11 cellular contexts compared by ENCODE assay signal in genomic region chr6:47701374-47701773, GRCh38. TPM values are rescaled to one million over a fixed set of nuclear protein-coding genes. Genes with fewer than 3 reads are reported as not detected.
DNase-seq lines count a peak whose midpoint lies in the region; ATAC-seq, FAIRE-seq and TF ChIP-seq lines count a peak whose summit lies in the region.
"Had no signal": no experiment of that assay in that cellular context is flagged by ENCODE, and none has a peak within 500 bp of the region (broad histone marks: within the 10 kb centered on the region; RNA-seq: fewer than 3 reads in every experiment).

No MANE protein-coding gene starts in this region.

- H3K4me3 ChIP-seq in GM12878: no peak overlapping the region
- H3K4me3 ChIP-seq: SJCRH30 had no signal

- intact Hi-C loops in GM12878 (cut with micrococcal nuclease; ENCODE audit: unreplicated experiment): no loop called here

- H3K27ac Mint-ChIP-seq in osteocyte (ENCODE audit: unreplicated experiment): no peak overlapping the region
- H3K27ac Mint-ChIP-seq: natural killer cell treated with Interleukin-12 subunit alpha and Interleukin-12 subunit beta and Interleukin-15 and Interleukin-18, amount 100 ng/mL, for 72 hours had no signal

- TF ChIP-seq CTCF in GM12878 (IDR thresholded peaks at IDR 0.05 in 2 of 3, conservative IDR thresholded peaks at IDR 0.05 in 1 of 3; ENCODE audit: control insufficient read depth in 2 of 3, extremely low read depth in 1 of 3, insufficient read depth in 1 of 3, low read depth in 3 of 3, low read length in 3 of 3) (no peak), osteocyte (IDR thresholded peaks at IDR 0.05) (no peak)

- H3K36me3 Mint-ChIP-seq in osteocyte (ENCODE audit: unreplicated experiment): no peaks in the 10 kb centered on the region
- H3K36me3 Mint-ChIP-seq: natural killer cell treated with Interleukin-12 subunit alpha and Interleukin-12 subunit beta and Interleukin-15 and Interleukin-18, amount 100 ng/mL, for 72 hours had no signal

- CTCF ChIA-PET in GM12878 (lab: Yijun Ruan, JAX): interaction anchor here (0.8 to 1.2 kb wide), 5 partner anchors 8 to 70 kb away, joined by 3 to 4 read pairs (median 3); no protein-coding TSS in a partner anchor

- no peak for TF ChIP-seq POLR2A in GM12878 (IDR thresholded peaks at IDR 0.05; ENCODE audit: low read depth, low read length)

- peaks cover 4% of the 10 kb centered on the region for H3K27me3 Mint-ChIP-seq in osteocyte (ENCODE audit: unreplicated experiment)

- no peaks in the 10 kb centered on the region; the same call in 2 of the 3 replicates for H3K9me3 ChIP-seq in GM12878 (replicated peaks; ENCODE audit: control insufficient read depth, insufficient read depth, low read length)
- H3K9me3 ChIP-seq: SJCRH30 had no signal

- no peaks in the 10 kb centered on the region for H3K4me1 Mint-ChIP-seq in osteocyte (ENCODE audit: unreplicated experiment)

- no peak for TF ChIP-seq EP300 in GM12878 (IDR thresholded peaks at IDR 0.05; ENCODE audit: borderline replicate concordance in 1 of 2, control insufficient read depth in 1 of 2, low read depth in 2 of 2, low read length in 2 of 2)

- in situ Hi-C loops in GM12878 (cut with MboI): no loop called here

- POLR2A ChIA-PET in GM12878 (lab: Charles Lee): interaction anchor here (0.7 kb wide), 1 partner anchor 24 kb away, joined by 3 read pairs; no protein-coding TSS in a partner anchor

- no peak overlapping the region for H2AFZ ChIP-seq in GM12878 (ENCODE audit: control insufficient read depth, low read depth, low read length)

- peaks cover 4% of the 10 kb centered on the region for H3K4me1 ChIP-seq in GM12878 (ENCODE audit: control insufficient read depth, insufficient read depth, low read length)
- H3K4me1 ChIP-seq: SJCRH30 had no signal

- H3K27me3 ChIP-seq in GM12878 (replicated peaks in 1 of 2; ENCODE audit: control insufficient read depth in 2 of 2, insufficient read depth in 2 of 2, low read length in 1 of 2): no peaks in the 10 kb centered on the region

- no peak for TF ChIP-seq RAD21 in GM12878 (IDR thresholded peaks at IDR 0.05; ENCODE audit: insufficient read depth, low read depth, low read length)

- H4K20me1 ChIP-seq in GM12878 (ENCODE audit: control insufficient read depth, insufficient read depth): no peaks in the 10 kb centered on the region

- SMC1A ChIA-PET in GM12878 (lab: Charles Lee; ENCODE audit: uncharacterized antibody, unreplicated experiment): interaction anchor here (0.7 to 1.5 kb wide), 8 partner anchors 9 to 42 kb away, joined by 3 to 6 read pairs (median 3); no protein-coding TSS in a partner anchor

- RAD21 ChIA-PET in GM12878 (lab: Charles Lee; ENCODE audit: unreplicated experiment): interaction anchor here (0.9 to 1.3 kb wide), 2 partner anchors 33 to 70 kb away, joined by 3 to 7 read pairs; no protein-coding TSS in a partner anchor

- H3K79me2 ChIP-seq in GM12878 (ENCODE audit: control insufficient read depth, insufficient read depth, low read length): no peaks in the 10 kb centered on the region

- 0% methylated on average over 2 of the region's 2 CpGs for WGBS in GM12878 (ENCODE audit: insufficient coverage, insufficient replicate concordance, low lambda C conversion rate, missing lambda C conversion rate)

- H3K27ac ChIP-seq in GM12878 (ENCODE audit: control insufficient read depth, insufficient read depth): no peak overlapping the region
- H3K27ac ChIP-seq: SJCRH30 had no signal

- H3K9me3 Mint-ChIP-seq in osteocyte (ENCODE audit: unreplicated experiment): no peaks in the 10 kb centered on the region
- H3K9me3 Mint-ChIP-seq: natural killer cell treated with Interleukin-12 subunit alpha and Interleukin-12 subunit beta and Interleukin-15 and Interleukin-18, amount 100 ng/mL, for 72 hours had no signal

- ATAC-seq in GM18499 (IDR thresholded peaks at IDR 0.05; ENCODE audit: insufficient read depth, unreplicated experiment): peak; percentile 95
- peak; percentile 98 for ATAC-seq in GM21367 (IDR thresholded peaks at IDR 0.05; ENCODE audit: unreplicated experiment)
- ATAC-seq in HG03108 (IDR thresholded peaks at IDR 0.05; ENCODE audit: unreplicated experiment): peak; percentile 91
- ATAC-seq in GM12878: peak; percentile 95
- ATAC-seq in SK-N-SH treated with all-trans-retinoic acid at 6 μM for 48 hours: no peak

- BruUV-seq in GM12878 (replicated peaks; lab: Mats Ljungman, UMichigan): no TSS peak

- FAIRE-seq in GM12878 (lab: Jason Lieb, UNC): no peak

- no peak overlapping the region for H3K4me3 Mint-ChIP-seq in osteocyte (ENCODE audit: unreplicated experiment)
- H3K4me3 Mint-ChIP-seq: natural killer cell treated with Interleukin-12 subunit alpha and Interleukin-12 subunit beta and Interleukin-15 and Interleukin-18, amount 100 ng/mL, for 72 hours had no signal

- DNase-seq in GM12878 (ENCODE audit: low read depth, low spot score) (peak; percentile 35), NCI-H2196 (lab: John Stamatoyannopoulos, UW; ENCODE audit: unreplicated experiment) (no peak), MV-4-11 (lab: John Stamatoyannopoulos, UW) (no peak), osteocyte (ENCODE audit: extremely low spot score, unreplicated experiment) (no peak)
- DNase-seq: activated gamma-delta T cell, SJCRH30 had no signal

- H3K36me3 ChIP-seq in GM12878 (ENCODE audit: control insufficient read depth in 2 of 2, insufficient read depth in 2 of 2, low read length in 1 of 2): no peaks in the 10 kb centered on the region
- H3K36me3 ChIP-seq: SJCRH30 had no signal

- peak overlapping the region; percentile 14; the same call in 1 of the 2 replicates for H3K4me2 ChIP-seq in GM12878 (ENCODE audit: control insufficient read depth, insufficient read depth)

- no peak overlapping the region for H3K9ac ChIP-seq in GM12878 (ENCODE audit: control insufficient read depth, insufficient read depth, low read length)

TF ChIP-seq in SK-N-SH treated with all-trans-retinoic acid at 6 μM for 48 hours, 23 proteins besides CTCF, POLR2A, EP300 and RAD21:
- TF ChIP-seq GLIS3 (CRISPR knock-in tag; IDR thresholded peaks at IDR 0.05): no peak
- TF ChIP-seq ARNTL (CRISPR knock-in tag; IDR thresholded peaks at IDR 0.05; ENCODE audit: borderline replicate concordance, low read depth): no peak
- TF ChIP-seq OSR1 (CRISPR knock-in tag; IDR thresholded peaks at IDR 0.05): no peak
- no peak for TF ChIP-seq PPARA (CRISPR knock-in tag; IDR thresholded peaks at IDR 0.05; ENCODE audit: borderline replicate concordance)
- no peak for TF ChIP-seq PATZ1 (CRISPR knock-in tag; IDR thresholded peaks at IDR 0.05; ENCODE audit: borderline replicate concordance)
- no peak for TF ChIP-seq SNAI2 (CRISPR knock-in tag; IDR thresholded peaks at IDR 0.05)
- no peak for TF ChIP-seq TOX (CRISPR knock-in tag; IDR thresholded peaks at IDR 0.05; ENCODE audit: borderline replicate concordance)
- no peak for TF ChIP-seq CSDC2 (CRISPR knock-in tag; IDR thresholded peaks at IDR 0.05)
- TF ChIP-seq ZNF70 (CRISPR knock-in tag; IDR thresholded peaks at IDR 0.05): no peak
- no peak for TF ChIP-seq ZNF8 (CRISPR knock-in tag; IDR thresholded peaks at IDR 0.05)
- no peak for TF ChIP-seq ZNF565 (CRISPR knock-in tag; conservative IDR thresholded peaks at IDR 0.05; ENCODE audit: low read depth)
- no peak for TF ChIP-seq ZC3H10 (CRISPR knock-in tag; IDR thresholded peaks at IDR 0.05)
- no peak for TF ChIP-seq CREB5 (CRISPR knock-in tag; IDR thresholded peaks at IDR 0.05; ENCODE audit: low read depth)

RNA-seq across cellular contexts. Expression of gene ADGRF4, which starts 3.0 kb away (rescaled TPM):
- 0.46 and 0.54 TPM in 2 replicates for total RNA-seq in GM12878 (2013; cell fraction: nucleolus; rRNA removed)
- total RNA-seq in GM12878 (2014; rRNA removed) (0.06 TPM in 1 of 2 replicates, not detected in the other), GM12878 (2014; rRNA removed; fragmentation: Illumina TruSeq; extraction: Trizol) (0.09 TPM in 1 of 2 replicates, not detected in the other), GM12878 (2021) (not detected in 2 replicates), osteocyte (not detected in 2 replicates)
- polyA plus RNA-seq in GM12878 (2011; ENCODE audit: low read depth): 0.09 TPM
- polyA plus RNA-seq in GM12878 (2011; rRNA removed) (0.12 and 0.16 TPM in 2 replicates), GM12878 (2014; fragmentation: Illumina TruSeq; extraction: Trizol) (0.04 TPM in 1 of 2 replicates, not detected in the other), GM12878 (2014; fragmentation: Nextera tagmentation; extraction: Ambion mirVana) (under 1 TPM in 1 of 2 experiments, not detected in 1; 0.04 TPM), GM12878 (2014; rRNA removed) (not detected in 2 replicates), GM12878 (2016; fragmentation: Nextera tagmentation; extraction: Ambion mirVana) (not detected)
- polyA plus RNA-seq in GM12878 (2011; cell fraction: cytosol; rRNA removed): 0.05 and 0.09 TPM in 2 replicates
- 0.10 and 0.19 TPM in 2 replicates for polyA plus RNA-seq in GM12878 (2011; cell fraction: nucleus; rRNA removed)
- polyA plus RNA-seq in GM12878 (2012): 0.08 TPM in 1 of 2 replicates, not detected in the other
- 0.07 and 0.10 TPM in 2 replicates for polyA minus RNA-seq in GM12878 (2011; rRNA and poly(A)+ RNA removed)
- not detected in 2 replicates for polyA minus RNA-seq in GM12878 (2011; cell fraction: cytosol; rRNA and poly(A)+ RNA removed)
- polyA minus RNA-seq in GM12878 (2011; cell fraction: nucleus; rRNA and poly(A)+ RNA removed): 0.12 TPM in 1 of 2 replicates, not detected in the other
- total RNA-seq: natural killer cell treated with Interleukin-12 subunit alpha and Interleukin-12 subunit beta and Interleukin-15 and Interleukin-18, amount 100 ng/mL, for 72 hours; SJCRH30 had no signal
